Comparison of ENCODE assay signal across 9 cellular contexts in genomic region chr6:28544211-28544610, GRCh38. TPM values are rescaled to one million over a fixed set of nuclear protein-coding genes. Genes with fewer than 3 reads are reported as not detected.
DNase-seq lines count a peak whose midpoint lies in the region; TF ChIP-seq lines count a peak whose summit lies in the region.
"Had no signal": no experiment of that assay in that cellular context is flagged by ENCODE, and none has a peak within 500 bp of the region (broad histone marks: within the 10 kb centered on the region; RNA-seq: fewer than 3 reads in every experiment).

No MANE protein-coding gene starts in this region.

- H3K4me1 ChIP-seq in DOHH2 (ENCODE audit: control insufficient read depth, low read length), result peaks cover 21% of the 10 kb centered on the region
- peaks cover 19% of the 10 kb centered on the region for H3K4me1 ChIP-seq in Karpas-422 (ENCODE audit: low read length)

- peak overlapping the region; percentile 86; the same call in 1 of the 2 replicates for H2AFZ ChIP-seq in Karpas-422 (ENCODE audit: low read length)

- H3K9me2 ChIP-seq in DOHH2 (replicated peaks; ENCODE audit: control insufficient read depth, low read length), result no peaks in the 10 kb centered on the region
- no peaks in the 10 kb centered on the region for H3K9me2 ChIP-seq in Karpas-422 (replicated peaks; ENCODE audit: insufficient read depth, low read length)

- in situ Hi-C loops in brain microvascular endothelial cell (cut with HindIII; ENCODE audit: low pct_ligation_motif_present, low sequenced_read_pairs), result no loop called here

- H3K27ac ChIP-seq in DOHH2 (ENCODE audit: low read depth, low read length) (peak overlapping the region; percentile 32; the same call in 1 of the 2 replicates), Karpas-422 (ENCODE audit: low read length) (no peak overlapping the region), brain microvascular endothelial cell (no peak overlapping the region)

- H3K36me3 ChIP-seq in DOHH2 (ENCODE audit: control insufficient read depth, low read length) (no peaks in the 10 kb centered on the region), Karpas-422 (ENCODE audit: insufficient read depth, low read length) (no peaks in the 10 kb centered on the region), brain microvascular endothelial cell (replicated peaks) (no peaks in the 10 kb centered on the region)

- H3K9me3 ChIP-seq in DOHH2 (ENCODE audit: control insufficient read depth, insufficient read depth, low read length) (no peaks in the 10 kb centered on the region), Karpas-422 (ENCODE audit: low read length) (no peaks in the 10 kb centered on the region)

- H3K4me3 ChIP-seq in DOHH2 (ENCODE audit: low read length), result peak overlapping the region; percentile 91
- H3K4me3 ChIP-seq in Karpas-422 (ENCODE audit: low read length), result peak overlapping the region; percentile 27
- peak overlapping the region; percentile 61 for H3K4me3 ChIP-seq in brain microvascular endothelial cell (ENCODE audit: low read depth, low read length)

- H3K27me3 ChIP-seq in DOHH2 (ENCODE audit: control insufficient read depth, low read length) (0 out of 2 replicates have a peak, but pooled peaks cover 2% of the 10 kb centered on the region), Karpas-422 (ENCODE audit: low read length) (no peaks in the 10 kb centered on the region), brain microvascular endothelial cell (replicated peaks) (no peaks in the 10 kb centered on the region)

- peaks cover 6% of the 10 kb centered on the region for H3K9me3 Mint-ChIP-seq in mesothelial cell of epicardium

- no peak for TF ChIP-seq CTCF in DOHH2 (IDR thresholded peaks at IDR 0.05; ENCODE audit: low read depth, low read length, poor library complexity, severe bottlenecking)
- TF ChIP-seq CTCF in brain microvascular endothelial cell (IDR thresholded peaks at IDR 0.05; ENCODE audit: low read depth, low read length, missing control alignments), result no peak
- no peak for TF ChIP-seq CTCF in mesothelial cell of epicardium (IDR thresholded peaks at IDR 0.05; ENCODE audit: unreplicated experiment)

- H3K4me3 Mint-ChIP-seq in mesothelial cell of epicardium, result peak overlapping the region; percentile 84

- no peaks in the 10 kb centered on the region for H3K36me3 Mint-ChIP-seq in mesothelial cell of epicardium

- H3K4me2 ChIP-seq in DOHH2 (ENCODE audit: low read length) (peak overlapping the region; percentile 98), Karpas-422 (ENCODE audit: low read depth, low read length, poor library complexity, severe bottlenecking) (peak overlapping the region; percentile 75)

- no peak for DNase-seq in Karpas-422
- no peak for DNase-seq in brain microvascular endothelial cell
- no peak for DNase-seq in mesothelial cell of epicardium (ENCODE audit: low spot score in 2 of 2, unreplicated experiment in 2 of 2)
- no peak for DNase-seq in amniotic stem cell (lab: John Stamatoyannopoulos, UW)
- no peak for DNase-seq in head of caudate nucleus
- DNase-seq in activated CD4-positive, alpha-beta T cell treated with anti-CD3 and anti-CD28 coated beads for 48 hours, result no peak
- no peak for DNase-seq in activated CD4-positive, alpha-beta T cell treated with anti-CD3 and anti-CD28 coated beads for 4 hours

- H3K79me2 ChIP-seq in DOHH2 (ENCODE audit: control insufficient read depth, low read length) (no peaks in the 10 kb centered on the region), Karpas-422 (ENCODE audit: low read length) (no peaks in the 10 kb centered on the region)

- peaks cover 21% of the 10 kb centered on the region for H3K27me3 Mint-ChIP-seq in mesothelial cell of epicardium (ENCODE audit: low read depth)

- peaks cover 12% of the 10 kb centered on the region for H3F3A ChIP-seq in DOHH2 (ENCODE audit: control insufficient read depth, insufficient read depth)

- intact Hi-C loops in head of caudate nucleus (cut with DNase I), result no loop called here

- peaks cover 22% of the 10 kb centered on the region for H3K4me1 Mint-ChIP-seq in mesothelial cell of epicardium

- H3K27ac Mint-ChIP-seq in mesothelial cell of epicardium, result peak overlapping the region; percentile 96

- H3K9ac ChIP-seq in Karpas-422 (ENCODE audit: low read length), result peak overlapping the region; percentile 6

- H4K20me1 ChIP-seq in DOHH2 (ENCODE audit: control insufficient read depth, insufficient read depth, low read depth, low read length) (no peaks in the 10 kb centered on the region), Karpas-422 (ENCODE audit: insufficient read depth, low read depth, low read length) (no peaks in the 10 kb centered on the region)

RNA-seq across cellular contexts. Expression of gene GPX5, which starts 18.5 kb away (rescaled TPM):
- total RNA-seq in Karpas-422 (2014; rRNA removed; shearing (Covaris generic); ENCODE audit: low replicate concordance), result not detected in 2 replicates
- total RNA-seq in mesothelial cell of epicardium, result not detected in 3 replicates
- total RNA-seq: glomerular endothelial cell had no signal

RNA-seq across cellular contexts. Expression of gene GPX6, which starts 28.6 kb away (rescaled TPM):
- not detected in 2 replicates for total RNA-seq in Karpas-422 (2014; rRNA removed; shearing (Covaris generic); ENCODE audit: low replicate concordance)
- total RNA-seq in mesothelial cell of epicardium, result not detected in 3 replicates
- total RNA-seq: glomerular endothelial cell had no signal

Comparison
In these comparisons a context has a peak if more than half of its experiments do, and no peak if none do; other contexts are left out.
1. H3K4me3 ChIP-seq: peak in every context shown above with its lines; median percentile 91 in DOHH2; 61 in brain microvascular endothelial cell; 27 in Karpas-422.